In genomic region chr5:14447958-14448881, GRCh38 we compare ENCODE assay signal across 9 cellular contexts.
A peak's percentile ranks its signal among the peaks of the same experiment; 100 is the strongest.
DNase-seq lines count a peak whose midpoint lies in the region; ATAC-seq, FAIRE-seq and TF ChIP-seq lines count a peak whose summit lies in the region.
"Had no signal": no experiment of that assay in that cellular context is flagged by ENCODE, and none has a peak within 500 bp of the region (broad histone marks: within the 10 kb centered on the region; RNA-seq: fewer than 3 reads in every experiment).

No MANE protein-coding gene starts in this region.

- peak overlapping the region; percentile 84 to 97 (median 91) for H3K27ac Mint-ChIP-seq in nephron
- H3K27ac Mint-ChIP-seq in activated T-helper 1 cell treated with anti-CD3 and anti-CD28 coated beads, Interleukin-12 subunit alpha, Interleukin-12 subunit beta, Interleukin-2, Interleukin-4 antibody, amounts not matched to agents 30 ng/mL and 10 ng/mL and 1 ng/mL, durations not matched to agents 14 hours and 24 hours and 36 hours, result no peak overlapping the region
- H3K27ac Mint-ChIP-seq: dendritic cell treated with granulocyte-macrophage colony-stimulating factor and Interleukin-4, amounts not matched to agents 40 ng/mL and 50 ng/mL, for 4 days had no signal

- H4K20me1 ChIP-seq in GM12878 (ENCODE audit: control insufficient read depth, insufficient read depth), result no peaks in the 10 kb centered on the region

- peak overlapping the region; percentile 10; the same call in 1 of the 2 replicates for H2AFZ ChIP-seq in GM12878 (ENCODE audit: control insufficient read depth, low read depth, low read length)

- peak in 1 of 3 experiments; percentile 19; a peak in 1 of 6 replicates for TF ChIP-seq CTCF in GM12878 (IDR thresholded peaks at IDR 0.05 in 2 of 3, conservative IDR thresholded peaks at IDR 0.05 in 1 of 3; ENCODE audit: control insufficient read depth in 2 of 3, extremely low read depth in 1 of 3, insufficient read depth in 1 of 3, low read depth in 3 of 3, low read length in 3 of 3)
- no peak for TF ChIP-seq CTCF in nephron (IDR thresholded peaks at IDR 0.05; ENCODE audit: unreplicated experiment in 3 of 3)

- ATAC-seq in GM18505 (IDR thresholded peaks at IDR 0.05; ENCODE audit: unreplicated experiment), result peak; percentile 83
- peak; percentile 69 for ATAC-seq in HG03039 (IDR thresholded peaks at IDR 0.05; ENCODE audit: unreplicated experiment)
- ATAC-seq in GM12878, result peak; percentile 82

- in situ Hi-C loops in GM12878 (cut with MboI), result no loop called here

- H3K4me2 ChIP-seq in GM12878 (ENCODE audit: control insufficient read depth, insufficient read depth), result peak overlapping the region; percentile 21; the same call in 1 of the 2 replicates

- H3K4me3 Mint-ChIP-seq in nephron, result peak overlapping the region; percentile 6 to 66 (median 49)
- H3K4me3 Mint-ChIP-seq in activated T-helper 1 cell treated with anti-CD3 and anti-CD28 coated beads, Interleukin-12 subunit alpha, Interleukin-12 subunit beta, Interleukin-2, Interleukin-4 antibody, amounts not matched to agents 30 ng/mL and 10 ng/mL and 1 ng/mL, durations not matched to agents 14 hours and 24 hours and 36 hours, result no peak overlapping the region
- H3K4me3 Mint-ChIP-seq: dendritic cell treated with granulocyte-macrophage colony-stimulating factor and Interleukin-4, amounts not matched to agents 40 ng/mL and 50 ng/mL, for 4 days had no signal

- H3K9me3 ChIP-seq in GM12878 (replicated peaks; ENCODE audit: control insufficient read depth, insufficient read depth, low read length), result no peaks in the 10 kb centered on the region

- RAD21 ChIA-PET in GM12878 (lab: Charles Lee; ENCODE audit: unreplicated experiment), result no interaction called here

- POLR2A ChIA-PET in GM12878 (lab: Charles Lee), result no interaction called here

- H3K79me2 ChIP-seq in GM12878 (ENCODE audit: control insufficient read depth, insufficient read depth, low read length), result peaks cover 2% of the 10 kb centered on the region; the same call in 1 of the 2 replicates

- H3K4me3 ChIP-seq in GM12878, result 0 out of 2 replicates have a peak overlapping the region, but pooled peaks have one; percentile 16

- peak; percentile 59; the same call in 1 of the 2 replicates for TF ChIP-seq RAD21 in GM12878 (IDR thresholded peaks at IDR 0.05; ENCODE audit: insufficient read depth, low read depth, low read length)

- peaks cover 25% of the 10 kb centered on the region for H3K4me1 ChIP-seq in GM12878 (ENCODE audit: control insufficient read depth, insufficient read depth, low read length)

- H3K27me3 ChIP-seq in GM12878 (replicated peaks in 1 of 2; ENCODE audit: control insufficient read depth in 2 of 2, insufficient read depth in 2 of 2, low read length in 1 of 2), result no peaks in the 10 kb centered on the region

- H3K36me3 Mint-ChIP-seq in nephron (ENCODE audit: low read depth), result peaks cover 20% of the 10 kb centered on the region
- no peaks in the 10 kb centered on the region for H3K36me3 Mint-ChIP-seq in activated T-helper 1 cell treated with anti-CD3 and anti-CD28 coated beads, Interleukin-12 subunit alpha, Interleukin-12 subunit beta, Interleukin-2, Interleukin-4 antibody, amounts not matched to agents 30 ng/mL and 10 ng/mL and 1 ng/mL, durations not matched to agents 14 hours and 24 hours and 36 hours (ENCODE audit: low read depth)

- H3K9ac ChIP-seq in GM12878 (ENCODE audit: control insufficient read depth, insufficient read depth, low read length), result peak overlapping the region; percentile 53

- H3K27me3 Mint-ChIP-seq in nephron (ENCODE audit: low read depth), result no peaks in the 10 kb centered on the region
- peaks cover 2% of the 10 kb centered on the region for H3K27me3 Mint-ChIP-seq in activated T-helper 1 cell treated with anti-CD3 and anti-CD28 coated beads, Interleukin-12 subunit alpha, Interleukin-12 subunit beta, Interleukin-2, Interleukin-4 antibody, amounts not matched to agents 30 ng/mL and 10 ng/mL and 1 ng/mL, durations not matched to agents 14 hours and 24 hours and 36 hours (ENCODE audit: insufficient read depth)
- H3K27me3 Mint-ChIP-seq: dendritic cell treated with granulocyte-macrophage colony-stimulating factor and Interleukin-4, amounts not matched to agents 40 ng/mL and 50 ng/mL, for 4 days had no signal

- intact Hi-C loops in GM12878 (cut with micrococcal nuclease; ENCODE audit: unreplicated experiment), result no loop called here
- intact Hi-C loops in activated T-helper 1 cell treated with anti-CD3 and anti-CD28 coated beads, Interleukin-12 subunit alpha, Interleukin-12 subunit beta, Interleukin-2, Interleukin-4 antibody, amounts not matched to agents 30 ng/mL and 10 ng/mL and 1 ng/mL, durations not matched to agents 14 hours and 24 hours and 36 hours (cut with micrococcal nuclease), result no loop called here

- SMC1A ChIA-PET in GM12878 (lab: Charles Lee; ENCODE audit: uncharacterized antibody, unreplicated experiment), result interaction anchor here (0.8 kb wide), 1 partner anchor 31 kb away, joined by 3 read pairs; no protein-coding TSS in a partner anchor

- H3K27ac ChIP-seq in GM12878 (ENCODE audit: control insufficient read depth, insufficient read depth), result peak overlapping the region; percentile 74

- DNase-seq in GM12878 (ENCODE audit: low read depth, low spot score), result peak; percentile 28
- no peak for DNase-seq in activated T-helper 1 cell treated with anti-CD3 and anti-CD28 coated beads, Interleukin-12 subunit alpha, Interleukin-12 subunit beta, Interleukin-2, Interleukin-4 antibody, amounts not matched to agents 30 ng/mL and 10 ng/mL and 1 ng/mL, durations not matched to agents 14 hours and 24 hours and 36 hours (ENCODE audit: low spot score)
- DNase-seq in mesenteric fat pad (ENCODE audit: low spot score), result no peak
- no peak for DNase-seq in AG20443 (ENCODE audit: low spot score)
- DNase-seq in activated CD4-positive, CD25-positive, alpha-beta regulatory T cell treated with anti-CD3 and anti-CD28 coated beads, Interleukin-2, amount 50 U/mL, for 72 hours, result no peak

- CTCF ChIA-PET in GM12878 (lab: Yijun Ruan, JAX), result no interaction called here

- 20% methylated on average over 17 of the region's 17 CpGs for WGBS in GM12878 (ENCODE audit: insufficient coverage, insufficient replicate concordance, low lambda C conversion rate, missing lambda C conversion rate)

- H3K4me1 Mint-ChIP-seq in nephron, result peaks cover 94% of the 10 kb centered on the region
- H3K4me1 Mint-ChIP-seq in activated T-helper 1 cell treated with anti-CD3 and anti-CD28 coated beads, Interleukin-12 subunit alpha, Interleukin-12 subunit beta, Interleukin-2, Interleukin-4 antibody, amounts not matched to agents 30 ng/mL and 10 ng/mL and 1 ng/mL, durations not matched to agents 14 hours and 24 hours and 36 hours (ENCODE audit: low read depth), result no peaks in the 10 kb centered on the region

- BruUV-seq in GM12878 (replicated peaks; lab: Mats Ljungman, UMichigan), result no TSS peak

- no peaks in the 10 kb centered on the region for H3K9me3 Mint-ChIP-seq in nephron
- no peaks in the 10 kb centered on the region for H3K9me3 Mint-ChIP-seq in activated T-helper 1 cell treated with anti-CD3 and anti-CD28 coated beads, Interleukin-12 subunit alpha, Interleukin-12 subunit beta, Interleukin-2, Interleukin-4 antibody, amounts not matched to agents 30 ng/mL and 10 ng/mL and 1 ng/mL, durations not matched to agents 14 hours and 24 hours and 36 hours
- H3K9me3 Mint-ChIP-seq: dendritic cell treated with granulocyte-macrophage colony-stimulating factor and Interleukin-4, amounts not matched to agents 40 ng/mL and 50 ng/mL, for 4 days had no signal

- TF ChIP-seq POLR2A in GM18505 (IDR thresholded peaks at IDR 0.05; ENCODE audit: borderline replicate concordance, extremely low read depth, insufficient read depth, insufficient read length) (peak; percentile 22), GM12878 (IDR thresholded peaks at IDR 0.05; ENCODE audit: low read depth, low read length) (peak; percentile 52; the same call in 1 of the 2 replicates)

- no peak for TF ChIP-seq EP300 in GM12878 (IDR thresholded peaks at IDR 0.05; ENCODE audit: borderline replicate concordance in 1 of 2, control insufficient read depth in 1 of 2, low read depth in 2 of 2, low read length in 2 of 2)

- FAIRE-seq in GM12878 (lab: Jason Lieb, UNC), result no peak

- peaks cover 4 to 9% of the 10 kb centered on the region in 2 experiments for H3K36me3 ChIP-seq in GM12878 (ENCODE audit: control insufficient read depth in 2 of 2, insufficient read depth in 2 of 2, low read length in 1 of 2)

TF ChIP-seq in GM12878, 131 proteins besides CTCF, POLR2A, EP300 and RAD21 (continues in another document):
- TF ChIP-seq RCOR1 (conservative IDR thresholded peaks at IDR 0.05; ENCODE audit: low read depth, low read length) (no peak), SMAD1 (IDR thresholded peaks at IDR 0.05; ENCODE audit: low read depth, partially characterized antibody) (no peak), CBX3 (IDR thresholded peaks at IDR 0.05; ENCODE audit: borderline replicate concordance, low read depth) (no peak), SIX5 (IDR thresholded peaks at IDR 0.05; ENCODE audit: low read depth, low read length, severe bottlenecking) (no peak), NR2C1 (IDR thresholded peaks at IDR 0.05) (no peak), PRDM15 (CRISPR knock-in tag; IDR thresholded peaks at IDR 0.05) (no peak), EGR1 (IDR thresholded peaks at IDR 0.05; ENCODE audit: borderline replicate concordance in 1 of 2, low read depth in 2 of 2, low read length in 2 of 2) (peak in 1 of 2 experiments; percentile 67; a peak in 1 of 3 replicates)
